In the genomic region with DNA sequence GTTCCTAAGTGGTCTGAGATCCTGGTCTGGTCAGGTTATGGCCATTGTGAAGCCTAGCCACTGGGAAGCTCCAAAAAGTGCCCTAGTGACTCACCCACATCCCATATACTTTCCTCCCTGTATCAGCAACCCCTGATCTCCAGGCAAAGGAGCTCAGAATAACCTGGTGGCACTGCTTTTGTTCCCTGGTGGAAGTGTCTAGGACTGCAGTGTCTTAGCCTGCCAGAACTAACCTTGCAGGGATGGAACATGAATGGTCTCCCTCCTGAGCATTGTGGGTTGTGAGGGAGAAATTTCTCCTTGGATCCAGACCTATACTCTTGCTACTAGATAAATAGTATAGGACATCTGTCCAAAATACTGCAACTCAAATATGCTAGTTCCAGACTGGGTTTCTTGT, we compare ENCODE assay signal across 1 cellular context.
TF ChIP-seq lines count a peak whose summit lies in the region.

No MANE protein-coding gene starts in this region.

TF ChIP-seq in HCT116, 20 proteins besides CTCF, POLR2A, EP300 and RAD21 (continued from another document):
- TF ChIP-seq, protein P1, sequence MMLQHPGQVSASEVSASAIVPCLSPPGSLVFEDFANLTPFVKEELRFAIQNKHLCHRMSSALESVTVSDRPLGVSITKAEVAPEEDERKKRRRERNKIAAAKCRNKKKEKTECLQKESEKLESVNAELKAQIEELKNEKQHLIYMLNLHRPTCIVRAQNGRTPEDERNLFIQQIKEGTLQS (IDR thresholded peaks at IDR 0.05), result no peak
- no peak for TF ChIP-seq TCF7L2 (IDR thresholded peaks at IDR 0.05; ENCODE audit: borderline replicate concordance, extremely low read depth, insufficient read depth, insufficient read length)
- no peak for TF ChIP-seq JUND (IDR thresholded peaks at IDR 0.05)
- no peak for TF ChIP-seq POLR2AphosphoS5 (IDR thresholded peaks at IDR 0.05; ENCODE audit: low read depth, low read length)
- TF ChIP-seq ELF1 (IDR thresholded peaks at IDR 0.05; ENCODE audit: borderline replicate concordance, low read depth), result no peak
- no peak for TF ChIP-seq SIN3A (IDR thresholded peaks at IDR 0.05; ENCODE audit: low read depth)
- TF ChIP-seq SRF (IDR thresholded peaks at IDR 0.05; ENCODE audit: low read depth), result no peak
- TF ChIP-seq CEBPB (IDR thresholded peaks at IDR 0.05; ENCODE audit: low read depth), result no peak
- TF ChIP-seq, protein P2, sequence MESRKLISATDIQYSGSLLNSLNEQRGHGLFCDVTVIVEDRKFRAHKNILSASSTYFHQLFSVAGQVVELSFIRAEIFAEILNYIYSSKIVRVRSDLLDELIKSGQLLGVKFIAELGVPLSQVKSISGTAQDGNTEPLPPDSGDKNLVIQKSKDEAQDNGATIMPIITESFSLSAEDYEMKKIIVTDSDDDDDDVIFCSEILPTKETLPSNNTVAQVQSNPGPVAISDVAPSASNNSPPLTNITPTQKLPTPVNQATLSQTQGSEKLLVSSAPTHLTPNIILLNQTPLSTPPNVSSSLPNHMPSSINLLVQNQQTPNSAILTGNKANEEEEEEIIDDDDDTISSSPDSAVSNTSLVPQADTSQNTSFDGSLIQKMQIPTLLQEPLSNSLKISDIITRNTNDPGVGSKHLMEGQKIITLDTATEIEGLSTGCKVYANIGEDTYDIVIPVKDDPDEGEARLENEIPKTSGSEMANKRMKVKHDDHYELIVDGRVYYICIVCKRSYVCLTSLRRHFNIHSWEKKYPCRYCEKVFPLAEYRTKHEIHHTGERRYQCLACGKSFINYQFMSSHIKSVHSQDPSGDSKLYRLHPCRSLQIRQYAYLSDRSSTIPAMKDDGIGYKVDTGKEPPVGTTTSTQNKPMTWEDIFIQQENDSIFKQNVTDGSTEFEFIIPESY (IDR thresholded peaks at IDR 0.05; ENCODE audit: extremely low read depth, insufficient replicate concordance, low read length), result no peak
